ENCODE assay signal across 20 cellular contexts in genomic region chr18:46344416-46345180, GRCh38.
DNase-seq lines count a peak whose midpoint lies in the region; ATAC-seq, FAIRE-seq and TF ChIP-seq lines count a peak whose summit lies in the region.
"Had no signal": no experiment of that assay in that cellular context is flagged by ENCODE, and none has a peak within 500 bp of the region (broad histone marks: within the 10 kb centered on the region; RNA-seq: fewer than 3 reads in every experiment).

No MANE protein-coding gene starts in this region.

- H3K36me3 Mint-ChIP-seq in activated naive CD4-positive, alpha-beta T cell treated with anti-CD3 and anti-CD28 coated beads, Interleukin-2, amount 10 ng/mL, durations not matched to agents 7 days and 5 days: peaks cover 1% of the 10 kb centered on the region
- no peaks in the 10 kb centered on the region for H3K36me3 Mint-ChIP-seq in activated naive CD4-positive, alpha-beta T cell treated with anti-CD3 and anti-CD28 coated beads for 36 hours (ENCODE audit: low read depth)

- no peaks in the 10 kb centered on the region for H3K4me1 ChIP-seq in HEK293 (ENCODE audit: control insufficient read depth, insufficient read depth, low read length)
- H3K4me1 ChIP-seq in GM12878 (ENCODE audit: control insufficient read depth, insufficient read depth, low read length): peaks cover 25% of the 10 kb centered on the region
- no peaks in the 10 kb centered on the region for H3K4me1 ChIP-seq in sigmoid colon

- H3K27ac ChIP-seq in HEK293 (ENCODE audit: extremely low read depth, low read depth, low read length): no peak overlapping the region
- 0 out of 2 replicates have a peak overlapping the region, but pooled peaks have one; percentile 22 for H3K27ac ChIP-seq in GM12878 (ENCODE audit: control insufficient read depth, insufficient read depth)
- no peak overlapping the region for H3K27ac ChIP-seq in sigmoid colon
- H3K27ac ChIP-seq: C4-2B had no signal

- H3K9me3 Mint-ChIP-seq in activated naive CD4-positive, alpha-beta T cell treated with anti-CD3 and anti-CD28 coated beads, Interleukin-2, amount 10 ng/mL, durations not matched to agents 7 days and 5 days: no peaks in the 10 kb centered on the region
- no peaks in the 10 kb centered on the region for H3K9me3 Mint-ChIP-seq in activated naive CD4-positive, alpha-beta T cell treated with anti-CD3 and anti-CD28 coated beads for 36 hours
- H3K9me3 Mint-ChIP-seq: H9 had no signal

- RAD21 ChIA-PET in GM12878 (lab: Charles Lee; ENCODE audit: unreplicated experiment): no interaction called here

- peak overlapping the region; percentile 87 for H3K27ac Mint-ChIP-seq in activated naive CD4-positive, alpha-beta T cell treated with anti-CD3 and anti-CD28 coated beads, Interleukin-2, amount 10 ng/mL, durations not matched to agents 7 days and 5 days
- no peak overlapping the region for H3K27ac Mint-ChIP-seq in activated naive CD4-positive, alpha-beta T cell treated with anti-CD3 and anti-CD28 coated beads for 36 hours

- POLR2A ChIA-PET in HEK293 (lab: Yijun Ruan, JAX) (interaction anchor here (0.6 kb wide), 1 partner anchor 12 kb away, joined by 7 read pairs; no protein-coding TSS in a partner anchor), GM12878 (lab: Charles Lee) (interaction anchor here (1.5 kb wide), 1 partner anchor 94 kb away, joined by 3 read pairs; no protein-coding TSS in a partner anchor)

- H3K4me1 Mint-ChIP-seq in activated naive CD4-positive, alpha-beta T cell treated with anti-CD3 and anti-CD28 coated beads, Interleukin-2, amount 10 ng/mL, durations not matched to agents 7 days and 5 days: peaks cover 77% of the 10 kb centered on the region
- H3K4me1 Mint-ChIP-seq in activated naive CD4-positive, alpha-beta T cell treated with anti-CD3 and anti-CD28 coated beads for 36 hours (ENCODE audit: low read depth): peaks cover 23% of the 10 kb centered on the region

- H3K9me3 ChIP-seq in HEK293 (ENCODE audit: control insufficient read depth, insufficient read depth, low read depth, low read length) (no peaks in the 10 kb centered on the region), GM12878 (replicated peaks; ENCODE audit: control insufficient read depth, insufficient read depth, low read length) (no peaks in the 10 kb centered on the region; the same call in 2 of the 3 replicates), sigmoid colon (no peaks in the 10 kb centered on the region)
- H3K9me3 ChIP-seq: right lobe of liver, thyroid gland had no signal

- CTCF ChIA-PET in activated naive CD4-positive, alpha-beta T cell treated with anti-CD3 and anti-CD28 coated beads, Interleukin-2, amount 10 ng/mL, durations not matched to agents 7 days and 5 days (lab: Charles Lee): interaction anchor here (1.5 kb wide), 1 partner anchor 172 kb away, joined by 4 read pairs; a partner anchor contains a TSS
- CTCF ChIA-PET in activated naive CD4-positive, alpha-beta T cell treated with anti-CD3 and anti-CD28 coated beads for 36 hours (lab: Charles Lee): interaction anchor here (0.8 to 1.6 kb wide), 2 partner anchors 171 to 314 kb away, joined by 5 to 6 read pairs; a partner anchor contains a TSS
- CTCF ChIA-PET in HEK293 (lab: Yijun Ruan, JAX): interaction anchor here (0.9 to 1.1 kb wide), 3 partner anchors 24 to 313 kb away, joined by 3 read pairs; no protein-coding TSS in a partner anchor
- CTCF ChIA-PET in GM12878 (lab: Yijun Ruan, JAX): interaction anchor here (2.2 kb wide), 1 partner anchor 9 kb away, joined by 5 read pairs; no protein-coding TSS in a partner anchor

- in situ Hi-C loops in GM12878 (cut with MboI): no loop called here

- no peak for DNase-seq in activated naive CD4-positive, alpha-beta T cell treated with anti-CD3 and anti-CD28 coated beads, Interleukin-2, amount 10 ng/mL, durations not matched to agents 7 days and 5 days
- no peak for DNase-seq in activated naive CD4-positive, alpha-beta T cell treated with anti-CD3 and anti-CD28 coated beads for 36 hours
- DNase-seq in GM12878 (ENCODE audit: low read depth, low spot score) (no peak), sigmoid colon (peak; percentile 43), NCI-H524 (lab: John Stamatoyannopoulos, UW) (no peak), pons (ENCODE audit: low spot score) (no peak), NOMO-1 (lab: John Stamatoyannopoulos, UW; ENCODE audit: unreplicated experiment in 2 of 2) (no peak)
- DNase-seq: anterior cingulate cortex, DMS 273 treated with DMSO at 0.1 percent for 48 hours, foreskin fibroblast, hippocampal formation, NCI-H2081 treated with DMSO at 0.1 percent for 48 hours had no signal

- H3K4me2 ChIP-seq in GM12878 (ENCODE audit: control insufficient read depth, insufficient read depth): peak overlapping the region; percentile 45; the same call in 1 of the 2 replicates

- no peak for FAIRE-seq in GM12878 (lab: Jason Lieb, UNC)
- FAIRE-seq: G401.6, islet of Langerhans had no signal

- TF ChIP-seq POLR2A in GM12878 (IDR thresholded peaks at IDR 0.05; ENCODE audit: low read depth, low read length) (no peak), sigmoid colon (IDR thresholded peaks at IDR 0.05) (no peak)

- no peak for TF ChIP-seq EP300 in GM12878 (IDR thresholded peaks at IDR 0.05; ENCODE audit: borderline replicate concordance in 1 of 2, control insufficient read depth in 1 of 2, low read depth in 2 of 2, low read length in 2 of 2)
- TF ChIP-seq EP300 in sigmoid colon (IDR thresholded peaks at IDR 0.05): no peak

- intact Hi-C loops in activated naive CD4-positive, alpha-beta T cell treated with anti-CD3 and anti-CD28 coated beads for 36 hours (cut with micrococcal nuclease): loop anchor here (5.0 kb wide), 1 partner anchor 172 kb away; a partner anchor contains a TSS
- intact Hi-C loops in GM12878 (cut with micrococcal nuclease; ENCODE audit: unreplicated experiment) (no loop called here), sigmoid colon (cut with DNase I) (no loop called here)

- WGBS in GM12878 (ENCODE audit: insufficient coverage, insufficient replicate concordance, low lambda C conversion rate, missing lambda C conversion rate): 50% methylated on average over 14 of the region's 14 CpGs
- 73 to 80% methylated on average over 14 of the region's 14 CpGs for WGBS in sigmoid colon, 2 donors

- ATAC-seq in GM12878: no peak

- H3K79me2 ChIP-seq in GM12878 (ENCODE audit: control insufficient read depth, insufficient read depth, low read length): no peaks in the 10 kb centered on the region

- no peak overlapping the region for H3K4me3 ChIP-seq in HEK293 (ENCODE audit: low read depth, low read length)
- no peak overlapping the region for H3K4me3 ChIP-seq in GM12878
- no peak overlapping the region for H3K4me3 ChIP-seq in sigmoid colon
- H3K4me3 ChIP-seq: lung, thyroid gland had no signal

- no peaks in the 10 kb centered on the region for H4K20me1 ChIP-seq in GM12878 (ENCODE audit: control insufficient read depth, insufficient read depth)

- no peak overlapping the region for H2AFZ ChIP-seq in GM12878 (ENCODE audit: control insufficient read depth, low read depth, low read length)

- H3K4me3 Mint-ChIP-seq in activated naive CD4-positive, alpha-beta T cell treated with anti-CD3 and anti-CD28 coated beads, Interleukin-2, amount 10 ng/mL, durations not matched to agents 7 days and 5 days: peak overlapping the region; percentile 34
- H3K4me3 Mint-ChIP-seq in activated naive CD4-positive, alpha-beta T cell treated with anti-CD3 and anti-CD28 coated beads for 36 hours: no peak overlapping the region

- H3K27me3 ChIP-seq in GM12878 (replicated peaks in 1 of 2; ENCODE audit: control insufficient read depth in 2 of 2, insufficient read depth in 2 of 2, low read length in 1 of 2) (no peaks in the 10 kb centered on the region), sigmoid colon (no peaks in the 10 kb centered on the region)
- H3K27me3 ChIP-seq: right lobe of liver, thyroid gland had no signal

- TF ChIP-seq CTCF in HEK293 (tag by site-specific recombination; IDR thresholded peaks at IDR 0.05) (no peak), GM12878 (IDR thresholded peaks at IDR 0.05 in 2 of 3, conservative IDR thresholded peaks at IDR 0.05 in 1 of 3; ENCODE audit: control insufficient read depth in 2 of 3, extremely low read depth in 1 of 3, insufficient read depth in 1 of 3, low read depth in 3 of 3, low read length in 3 of 3) (no peak), sigmoid colon (IDR thresholded peaks at IDR 0.05) (no peak)

- no TSS peak for BruUV-seq in GM12878 (replicated peaks; lab: Mats Ljungman, UMichigan)

- SMC1A ChIA-PET in GM12878 (lab: Charles Lee; ENCODE audit: uncharacterized antibody, unreplicated experiment): interaction anchor here (1.1 to 1.2 kb wide), 2 partner anchors 8 to 171 kb away, joined by 3 to 4 read pairs; no protein-coding TSS in a partner anchor

- TF ChIP-seq RAD21 in GM12878 (IDR thresholded peaks at IDR 0.05; ENCODE audit: insufficient read depth, low read depth, low read length): no peak

- no peak overlapping the region for H3K9ac ChIP-seq in GM12878 (ENCODE audit: control insufficient read depth, insufficient read depth, low read length)

- H3K36me3 ChIP-seq in HEK293 (ENCODE audit: control insufficient read depth in 2 of 2, insufficient read depth in 1 of 2, low read length in 2 of 2) (no peaks in the 10 kb centered on the region), GM12878 (ENCODE audit: control insufficient read depth in 2 of 2, insufficient read depth in 2 of 2, low read length in 1 of 2) (no peaks in the 10 kb centered on the region), sigmoid colon (no peaks in the 10 kb centered on the region)
- H3K36me3 ChIP-seq: right lobe of liver, thyroid gland had no signal

- peaks cover 27% of the 10 kb centered on the region for H3K27me3 Mint-ChIP-seq in activated naive CD4-positive, alpha-beta T cell treated with anti-CD3 and anti-CD28 coated beads, Interleukin-2, amount 10 ng/mL, durations not matched to agents 7 days and 5 days
- no peaks in the 10 kb centered on the region for H3K27me3 Mint-ChIP-seq in activated naive CD4-positive, alpha-beta T cell treated with anti-CD3 and anti-CD28 coated beads for 36 hours (ENCODE audit: low read depth)

TF ChIP-seq in HEK293, 187 proteins besides CTCF, POLR2A, EP300 and RAD21:
- TF ChIP-seq ZNF658 (tag by site-specific recombination; IDR thresholded peaks at IDR 0.05) (no peak), ZFHX2 (tag by site-specific recombination; conservative IDR thresholded peaks at IDR 0.05) (0 out of 2 replicates have a peak, but pooled peaks have one; percentile 27)

TF ChIP-seq in GM12878, 131 proteins besides CTCF, POLR2A, EP300 and RAD21 (continues in another document):
- TF ChIP-seq SUPT20H (IDR thresholded peaks at IDR 0.05; ENCODE audit: borderline replicate concordance, control insufficient read depth, low read depth, low read length) (no peak), SREBF1 (IDR thresholded peaks at IDR 0.05; ENCODE audit: low read length) (no peak)
